In the genomic region with DNA sequence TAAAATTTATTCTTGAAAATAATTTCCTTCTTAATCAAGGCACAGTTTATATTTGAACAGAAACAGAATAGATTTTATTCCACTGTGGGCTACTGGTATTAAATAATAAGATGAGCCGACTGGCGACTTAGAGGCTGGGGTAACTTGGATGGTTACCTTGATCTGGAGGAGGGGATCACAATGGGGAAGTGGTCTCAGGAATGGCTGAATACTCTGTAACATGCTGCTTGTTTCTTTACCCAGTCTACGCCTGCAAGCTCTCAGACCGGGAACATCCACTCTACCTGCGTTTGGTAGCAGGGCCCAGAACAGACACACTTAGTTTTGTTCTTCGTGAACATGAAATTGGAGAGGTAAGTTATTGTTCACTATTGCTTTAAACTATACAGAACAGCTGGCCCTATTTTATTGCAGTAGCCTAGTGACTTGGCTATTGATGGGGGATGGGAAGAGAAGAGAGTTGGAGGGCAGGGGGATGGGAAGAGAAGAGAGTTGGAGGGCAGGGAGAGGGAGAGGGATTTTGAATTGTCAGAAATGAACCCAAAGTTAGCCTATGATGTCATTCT, we compare ENCODE assay signal across 12 cellular contexts.
DNase-seq lines count a peak whose midpoint lies in the region; ATAC-seq lines count a peak whose summit lies in the region.
"Had no signal": no experiment of that assay in that cellular context is flagged by ENCODE, and none has a peak within 500 bp of the region (broad histone marks: within the 10 kb centered on the region; RNA-seq: fewer than 3 reads in every experiment).

No MANE protein-coding gene starts in this region.

- no peak for ATAC-seq in stimulated activated naive B cell treated with anti-CD40 and anti-IgM and Interleukin-4, amounts not matched to agents 10 μg/mL and 1 μg/mL and 100 μg/mL, for 72 hours (replicated peaks)
- ATAC-seq in GM21717 (IDR thresholded peaks at IDR 0.05; ENCODE audit: unreplicated experiment) (no peak), HG02973 (IDR thresholded peaks at IDR 0.05; ENCODE audit: unreplicated experiment) (no peak)

- no peaks in the 10 kb centered on the region for H3K36me3 ChIP-seq in iPS DF 6.9 (ENCODE audit: control insufficient read depth, insufficient read depth, low read length)

- no peaks in the 10 kb centered on the region for H3K27me3 Mint-ChIP-seq in activated T-cell treated with anti-CD3 and anti-CD28 coated beads, Interleukin-2, amount 50 U/mL, for 24 hours
- no peaks in the 10 kb centered on the region for H3K27me3 Mint-ChIP-seq in stimulated activated naive B cell treated with anti-CD40 and anti-IgM and Interleukin-4, amounts not matched to agents 10 μg/mL and 1 μg/mL and 100 μg/mL, for 72 hours

- no peaks in the 10 kb centered on the region for H3K27me3 ChIP-seq in iPS DF 6.9 (ENCODE audit: control insufficient read depth, insufficient read depth, low read length)

- peaks cover 75% of the 10 kb centered on the region for H3K4me1 Mint-ChIP-seq in activated T-cell treated with anti-CD3 and anti-CD28 coated beads, Interleukin-2, amount 50 U/mL, for 24 hours (ENCODE audit: low read depth)
- H3K4me1 Mint-ChIP-seq in stimulated activated naive B cell treated with anti-CD40 and anti-IgM and Interleukin-4, amounts not matched to agents 10 μg/mL and 1 μg/mL and 100 μg/mL, for 72 hours, result peaks cover 20 to 42% of the 10 kb centered on the region in 2 donors

- no peak overlapping the region for H3K4me3 ChIP-seq in iPS DF 6.9 (ENCODE audit: low read length)

- no peaks in the 10 kb centered on the region for H3K9me3 ChIP-seq in iPS DF 6.9 (ENCODE audit: control insufficient read depth, insufficient read depth, low read length)

- peak overlapping the region; percentile 26 for H3K27ac Mint-ChIP-seq in activated T-cell treated with anti-CD3 and anti-CD28 coated beads, Interleukin-2, amount 50 U/mL, for 24 hours
- peak overlapping the region; percentile 34 for H3K27ac Mint-ChIP-seq in stimulated activated naive B cell treated with anti-CD40 and anti-IgM and Interleukin-4, amounts not matched to agents 10 μg/mL and 1 μg/mL and 100 μg/mL, for 72 hours

- no peak overlapping the region for H3K4me3 Mint-ChIP-seq in activated T-cell treated with anti-CD3 and anti-CD28 coated beads, Interleukin-2, amount 50 U/mL, for 24 hours
- H3K4me3 Mint-ChIP-seq in stimulated activated naive B cell treated with anti-CD40 and anti-IgM and Interleukin-4, amounts not matched to agents 10 μg/mL and 1 μg/mL and 100 μg/mL, for 72 hours, result no peak overlapping the region
- H3K4me3 Mint-ChIP-seq: T-helper 2 cell treated with Interferon-gamma antibody and Interleukin-4, amounts not matched to agents 5 μg/mL and 100 μg/mL, for 36 hours had no signal

- H3K9me3 Mint-ChIP-seq in activated T-cell treated with anti-CD3 and anti-CD28 coated beads, Interleukin-2, amount 50 U/mL, for 24 hours, result no peaks in the 10 kb centered on the region
- no peaks in the 10 kb centered on the region for H3K9me3 Mint-ChIP-seq in stimulated activated naive B cell treated with anti-CD40 and anti-IgM and Interleukin-4, amounts not matched to agents 10 μg/mL and 1 μg/mL and 100 μg/mL, for 72 hours
- H3K9me3 Mint-ChIP-seq: T-helper 2 cell treated with Interferon-gamma antibody and Interleukin-4, amounts not matched to agents 5 μg/mL and 100 μg/mL, for 36 hours had no signal

- H3K36me3 Mint-ChIP-seq in activated T-cell treated with anti-CD3 and anti-CD28 coated beads, Interleukin-2, amount 50 U/mL, for 24 hours (ENCODE audit: low read depth), result peaks cover 81% of the 10 kb centered on the region
- peaks cover 45 to 49% of the 10 kb centered on the region in 2 donors for H3K36me3 Mint-ChIP-seq in stimulated activated naive B cell treated with anti-CD40 and anti-IgM and Interleukin-4, amounts not matched to agents 10 μg/mL and 1 μg/mL and 100 μg/mL, for 72 hours

- no CpG with 5 or more reads among the region's 6 CpGs for WGBS in iPS DF 6.9 (ENCODE audit: insufficient coverage, insufficient read length)

- H3K27ac ChIP-seq in iPS DF 6.9 (ENCODE audit: low read length), result no peak overlapping the region

- DNase-seq in activated T-cell treated with anti-CD3 and anti-CD28 coated beads, Interleukin-2, amount 50 U/mL, for 24 hours, result no peak
- no peak for DNase-seq in activated T-cell treated with anti-CD3 and anti-CD28 coated beads, Interleukin-2, amount 50 U/mL, for 1 hour
- peak; percentile 80 for DNase-seq in NCI-H82 (lab: John Stamatoyannopoulos, UW)
- peak; percentile 57 for DNase-seq in iPS DF 6.9 (ENCODE audit: low read depth, low spot score)
- DNase-seq in stimulated activated naive B cell treated with anti-CD40 and anti-IgM and Interleukin-4, amounts not matched to agents 10 μg/mL and 1 μg/mL and 100 μg/mL, for 72 hours, result no peak
- DNase-seq in activated effector memory CD4-positive, alpha-beta T cell treated with Interleukin-2 at 50 U/mL for 16 hours, result no peak
- DNase-seq: effector CD4-positive, alpha-beta T cell; hippocampal formation; Kasumi-1 had no signal

- H3K4me1 ChIP-seq in iPS DF 6.9 (ENCODE audit: control insufficient read depth, insufficient read depth, low read length), result peaks cover 4% of the 10 kb centered on the region; the same call in 1 of the 2 replicates

Comparison
In these comparisons a context has a peak if more than half of its experiments do, and no peak if none do; other contexts are left out.
1. DNase-seq: peak in NCI-H82 (single experiment) and iPS DF 6.9 (single experiment); none in activated T-cell treated with anti-CD3 and anti-CD28 coated beads, Interleukin-2, amount 50 U/mL, for 24 hours (single experiment), activated T-cell treated with anti-CD3 and anti-CD28 coated beads, Interleukin-2, amount 50 U/mL, for 1 hour (single experiment), stimulated activated naive B cell treated with anti-CD40 and anti-IgM and Interleukin-4, amounts not matched to agents 10 μg/mL and 1 μg/mL and 100 μg/mL, for 72 hours (single experiment) and activated effector memory CD4-positive, alpha-beta T cell treated with Interleukin-2 at 50 U/mL for 16 hours (single experiment).